Comparison of ENCODE assay signal across 1 cellular context in the genomic region with DNA sequence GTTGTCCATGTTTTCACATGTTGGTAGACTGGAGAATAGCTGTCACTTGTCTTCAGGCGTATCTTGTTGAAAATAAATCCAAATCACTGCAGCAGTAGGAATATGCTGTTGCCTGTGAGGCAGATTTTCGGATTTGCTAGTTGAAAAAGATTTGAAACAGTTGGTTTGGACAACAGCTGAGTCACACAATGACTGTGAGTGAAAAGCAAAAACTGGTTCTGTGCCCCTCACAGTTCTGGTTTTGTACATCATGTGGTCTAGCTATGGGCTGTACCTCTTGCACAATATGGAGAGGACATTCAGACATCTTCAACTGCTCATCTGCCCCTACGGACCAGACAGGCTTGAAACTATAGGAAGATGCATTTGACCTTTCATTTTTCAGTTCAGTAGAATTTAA.
A peak's percentile ranks its signal among the peaks of the same experiment; 100 is the strongest.
TF ChIP-seq lines count a peak whose summit lies in the region.

No MANE protein-coding gene starts in this region.

TF ChIP-seq in K562, 482 proteins besides CTCF, POLR2A, EP300 and RAD21 (continued from another document and continues in another):
- TF ChIP-seq, protein P1, sequence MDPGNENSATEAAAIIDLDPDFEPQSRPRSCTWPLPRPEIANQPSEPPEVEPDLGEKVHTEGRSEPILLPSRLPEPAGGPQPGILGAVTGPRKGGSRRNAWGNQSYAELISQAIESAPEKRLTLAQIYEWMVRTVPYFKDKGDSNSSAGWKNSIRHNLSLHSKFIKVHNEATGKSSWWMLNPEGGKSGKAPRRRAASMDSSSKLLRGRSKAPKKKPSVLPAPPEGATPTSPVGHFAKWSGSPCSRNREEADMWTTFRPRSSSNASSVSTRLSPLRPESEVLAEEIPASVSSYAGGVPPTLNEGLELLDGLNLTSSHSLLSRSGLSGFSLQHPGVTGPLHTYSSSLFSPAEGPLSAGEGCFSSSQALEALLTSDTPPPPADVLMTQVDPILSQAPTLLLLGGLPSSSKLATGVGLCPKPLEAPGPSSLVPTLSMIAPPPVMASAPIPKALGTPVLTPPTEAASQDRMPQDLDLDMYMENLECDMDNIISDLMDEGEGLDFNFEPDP (CRISPR knock-in tag; IDR thresholded peaks at IDR 0.05) = no peak
- TF ChIP-seq ZNF316 (IDR thresholded peaks at IDR 0.05) (peak; percentile 52; the same call in 1 of the 2 replicates), NFE2 (IDR thresholded peaks at IDR 0.05; ENCODE audit: low read depth) (peak; percentile 63), XRCC5 (IDR thresholded peaks at IDR 0.05; ENCODE audit: low read depth, low read length) (no peak), BRCA1 (IDR thresholded peaks at IDR 0.05) (no peak), BRCA1 (CRISPR knock-in tag; IDR thresholded peaks at IDR 0.05) (no peak), ZBTB12 (CRISPR knock-in tag; IDR thresholded peaks at IDR 0.05) (no peak), ATF3 (IDR thresholded peaks at IDR 0.05) (peak; percentile 33; the same call in 1 of the 2 replicates), ATF3 (CRISPR knock-in tag; conservative IDR thresholded peaks at IDR 0.05) (no peak), CCNT2 (IDR thresholded peaks at IDR 0.05; ENCODE audit: borderline replicate concordance, extremely low read depth, insufficient read length, low read depth, low read length) (no peak), CEBPZ (IDR thresholded peaks at IDR 0.05; ENCODE audit: borderline replicate concordance, low read depth, low read length) (no peak), PHB (CRISPR knock-in tag; IDR thresholded peaks at IDR 0.05) (no peak), SIX5 (IDR thresholded peaks at IDR 0.05; ENCODE audit: borderline replicate concordance in 1 of 2, insufficient read depth in 1 of 2, low read depth in 1 of 2, low read length in 2 of 2) (no peak), SMAD3 (CRISPR knock-in tag; conservative IDR thresholded peaks at IDR 0.05) (no peak), MNT (conservative IDR thresholded peaks at IDR 0.05) (peak in 1 of 2 experiments; percentile 23; a peak in 1 of 4 replicates), REST (CRISPR knock-in tag; IDR thresholded peaks at IDR 0.05; ENCODE audit: low read depth) (no peak), ELK1 (CRISPR knock-in tag; IDR thresholded peaks at IDR 0.05) (no peak), TCF3 (CRISPR knock-in tag; IDR thresholded peaks at IDR 0.05) (no peak), KDM1A (IDR thresholded peaks at IDR 0.05) (peak; percentile 98), ZNF224 (CRISPR knock-in tag; IDR thresholded peaks at IDR 0.05) (no peak), HDAC3 (IDR thresholded peaks at IDR 0.05; ENCODE audit: borderline replicate concordance, partially characterized antibody) (no peak), CC2D1A (IDR thresholded peaks at IDR 0.05) (no peak), RBM15 (IDR thresholded peaks at IDR 0.05; ENCODE audit: insufficient read depth, low read length) (no peak)
- TF ChIP-seq, protein P2, sequence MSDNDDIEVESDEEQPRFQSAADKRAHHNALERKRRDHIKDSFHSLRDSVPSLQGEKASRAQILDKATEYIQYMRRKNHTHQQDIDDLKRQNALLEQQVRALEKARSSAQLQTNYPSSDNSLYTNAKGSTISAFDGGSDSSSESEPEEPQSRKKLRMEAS (CRISPR knock-in tag; IDR thresholded peaks at IDR 0.05) = no peak
- TF ChIP-seq, protein P3, sequence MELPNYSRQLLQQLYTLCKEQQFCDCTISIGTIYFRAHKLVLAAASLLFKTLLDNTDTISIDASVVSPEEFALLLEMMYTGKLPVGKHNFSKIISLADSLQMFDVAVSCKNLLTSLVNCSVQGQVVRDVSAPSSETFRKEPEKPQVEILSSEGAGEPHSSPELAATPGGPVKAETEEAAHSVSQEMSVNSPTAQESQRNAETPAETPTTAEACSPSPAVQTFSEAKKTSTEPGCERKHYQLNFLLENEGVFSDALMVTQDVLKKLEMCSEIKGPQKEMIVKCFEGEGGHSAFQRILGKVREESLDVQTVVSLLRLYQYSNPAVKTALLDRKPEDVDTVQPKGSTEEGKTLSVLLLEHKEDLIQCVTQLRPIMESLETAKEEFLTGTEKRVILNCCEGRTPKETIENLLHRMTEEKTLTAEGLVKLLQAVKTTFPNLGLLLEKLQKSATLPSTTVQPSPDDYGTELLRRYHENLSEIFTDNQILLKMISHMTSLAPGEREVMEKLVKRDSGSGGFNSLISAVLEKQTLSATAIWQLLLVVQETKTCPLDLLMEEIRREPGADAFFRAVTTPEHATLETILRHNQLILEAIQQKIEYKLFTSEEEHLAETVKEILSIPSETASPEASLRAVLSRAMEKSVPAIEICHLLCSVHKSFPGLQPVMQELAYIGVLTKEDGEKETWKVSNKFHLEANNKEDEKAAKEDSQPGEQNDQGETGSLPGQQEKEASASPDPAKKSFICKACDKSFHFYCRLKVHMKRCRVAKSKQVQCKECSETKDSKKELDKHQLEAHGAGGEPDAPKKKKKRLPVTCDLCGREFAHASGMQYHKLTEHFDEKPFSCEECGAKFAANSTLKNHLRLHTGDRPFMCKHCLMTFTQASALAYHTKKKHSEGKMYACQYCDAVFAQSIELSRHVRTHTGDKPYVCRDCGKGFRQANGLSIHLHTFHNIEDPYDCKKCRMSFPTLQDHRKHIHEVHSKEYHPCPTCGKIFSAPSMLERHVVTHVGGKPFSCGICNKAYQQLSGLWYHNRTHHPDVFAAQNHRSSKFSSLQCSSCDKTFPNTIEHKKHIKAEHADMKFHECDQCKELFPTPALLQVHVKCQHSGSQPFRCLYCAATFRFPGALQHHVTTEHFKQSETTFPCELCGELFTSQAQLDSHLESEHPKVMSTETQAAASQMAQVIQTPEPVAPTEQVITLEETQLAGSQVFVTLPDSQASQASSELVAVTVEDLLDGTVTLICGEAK (IDR thresholded peaks at IDR 0.05) = no peak
- TF ChIP-seq, protein P3 (CRISPR knock-in tag; IDR thresholded peaks at IDR 0.05) = no peak
- TF ChIP-seq, protein P4, sequence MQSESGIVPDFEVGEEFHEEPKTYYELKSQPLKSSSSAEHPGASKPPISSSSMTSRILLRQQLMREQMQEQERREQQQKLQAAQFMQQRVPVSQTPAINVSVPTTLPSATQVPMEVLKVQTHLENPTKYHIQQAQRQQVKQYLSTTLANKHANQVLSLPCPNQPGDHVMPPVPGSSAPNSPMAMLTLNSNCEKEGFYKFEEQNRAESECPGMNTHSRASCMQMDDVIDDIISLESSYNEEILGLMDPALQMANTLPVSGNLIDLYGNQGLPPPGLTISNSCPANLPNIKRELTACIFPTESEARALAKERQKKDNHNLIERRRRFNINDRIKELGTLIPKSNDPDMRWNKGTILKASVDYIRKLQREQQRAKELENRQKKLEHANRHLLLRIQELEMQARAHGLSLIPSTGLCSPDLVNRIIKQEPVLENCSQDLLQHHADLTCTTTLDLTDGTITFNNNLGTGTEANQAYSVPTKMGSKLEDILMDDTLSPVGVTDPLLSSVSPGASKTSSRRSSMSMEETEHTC (IDR thresholded peaks at IDR 0.05) = no peak
